8 cellular contexts compared by ENCODE assay signal in genomic region chr12:122793685-122794106, GRCh38. TPM values are rescaled to one million over a fixed set of nuclear protein-coding genes. Genes with fewer than 3 reads are reported as not detected.
DNase-seq lines count a peak whose midpoint lies in the region; ATAC-seq, FAIRE-seq and TF ChIP-seq lines count a peak whose summit lies in the region.

No MANE protein-coding gene starts in this region.

- H3K27ac Mint-ChIP-seq in naive B cell: peak overlapping the region in 1 of 6 donors; percentile 32

- no peaks in the 10 kb centered on the region for H3K36me3 Mint-ChIP-seq in naive B cell

- no peaks in the 10 kb centered on the region for H4K20me1 ChIP-seq in endothelial cell of umbilical vein (replicated peaks; ENCODE audit: control insufficient read depth, extremely low read depth, insufficient read depth, low read length)

- peaks cover 0 to 5% (median 0%) of the 10 kb centered on the region in 3 donors for H3K4me1 Mint-ChIP-seq in naive B cell

- H3K27me3 Mint-ChIP-seq in naive B cell: no peaks in the 10 kb centered on the region

- CTCF ChIA-PET in endothelial cell of umbilical vein (lab: Charles Lee): interaction anchor here (0.5 to 4.4 kb wide), 49 partner anchors 9 to 445 kb away, joined by 3 to 58 read pairs (median 7); partner anchors contain the start of genes ABCB9, ARL6IP4, DENR and RSRC2

- DNase-seq in activated CD4-positive, alpha-beta T cell treated with anti-CD3 and anti-CD28 coated beads, Interleukin-2, amount 50 U/mL, for 24 hours (ENCODE audit: low read depth in 1 of 2, low spot score in 1 of 2): peak; percentile 5 to 21
- no peak for DNase-seq in activated CD4-positive, alpha-beta T cell treated with anti-CD3 and anti-CD28 coated beads for 1 hour
- DNase-seq in LNCaP clone FGC (ENCODE audit: low read depth): peak; percentile 37
- peak; percentile 19 for DNase-seq in SHP77 treated with DMSO at 0.1 percent for 48 hours (lab: John Stamatoyannopoulos, UW)
- DNase-seq in endothelial cell of umbilical vein (ENCODE audit: low read depth, low spot score): peak; percentile 75
- DNase-seq in naive B cell: peak; percentile 62

- H3K4me3 ChIP-seq in LNCaP clone FGC (ENCODE audit: low read depth, low read length) (no peak overlapping the region), endothelial cell of umbilical vein (replicated peaks in 1 of 3; ENCODE audit: insufficient read depth in 1 of 3, low read depth in 1 of 3, low read length in 3 of 3) (no peak overlapping the region)

- H2AFZ ChIP-seq in endothelial cell of umbilical vein (ENCODE audit: low read depth, low read length): peak overlapping the region; percentile 69

- TF ChIP-seq CTCF in LNCaP clone FGC (IDR thresholded peaks at IDR 0.05; ENCODE audit: control insufficient read depth, extremely low read depth, insufficient read depth) (peak; percentile 64), endothelial cell of umbilical vein (IDR thresholded peaks at IDR 0.05; ENCODE audit: extremely low read depth in 1 of 2, insufficient read depth in 1 of 2, low read depth in 1 of 2, low read length in 2 of 2) (peak; percentile 41 to 57)

- no peaks in the 10 kb centered on the region for H3K36me3 ChIP-seq in endothelial cell of umbilical vein (ENCODE audit: control insufficient read depth in 2 of 2, extremely low read depth in 1 of 2, insufficient read depth in 2 of 2, low read length in 2 of 2)

- no peaks in the 10 kb centered on the region for H3K9me1 ChIP-seq in endothelial cell of umbilical vein (replicated peaks; ENCODE audit: control insufficient read depth, extremely low read depth, insufficient read depth, low read length)

- H3K9me3 ChIP-seq in endothelial cell of umbilical vein (replicated peaks; ENCODE audit: control insufficient read depth, insufficient read depth, low read length): no peaks in the 10 kb centered on the region

- intact Hi-C loops in endothelial cell of umbilical vein (cut with micrococcal nuclease): loop anchor here (1.0 to 5.0 kb wide), 3 partner anchors 59 to 159 kb away; no protein-coding TSS in a partner anchor

- peak; percentile 81 for FAIRE-seq in endothelial cell of umbilical vein (lab: Jason Lieb, UNC)

- H3K4me3 Mint-ChIP-seq in naive B cell: no peak overlapping the region

- H3K79me2 ChIP-seq in endothelial cell of umbilical vein (ENCODE audit: control insufficient read depth, insufficient read depth, low read length): no peaks in the 10 kb centered on the region

- H3K4me1 ChIP-seq in endothelial cell of umbilical vein (ENCODE audit: control insufficient read depth, extremely low read depth, insufficient read depth, low read length): no peaks in the 10 kb centered on the region

- H3K4me2 ChIP-seq in endothelial cell of umbilical vein (ENCODE audit: insufficient read depth, low read length): no peak overlapping the region

- H3K9ac ChIP-seq in endothelial cell of umbilical vein (replicated peaks; ENCODE audit: extremely low read depth, insufficient read depth, low read length): no peak overlapping the region

- no peak for TF ChIP-seq POLR2A in endothelial cell of umbilical vein (IDR thresholded peaks at IDR 0.05; ENCODE audit: low read depth, low read length)

- H3K9me3 Mint-ChIP-seq in naive B cell: no peaks in the 10 kb centered on the region

- dilution Hi-C loops in endothelial cell of umbilical vein (cut with MboI; ENCODE audit: extremely low pct_ligation_motif_present, low sequenced_read_pairs): no loop called here

- H3K27me3 ChIP-seq in endothelial cell of umbilical vein (ENCODE audit: control insufficient read depth in 2 of 2, insufficient read depth in 2 of 2, low read length in 2 of 2): no peaks in the 10 kb centered on the region

- BruUV-seq in endothelial cell of umbilical vein (replicated peaks; lab: Mats Ljungman, UMichigan): no TSS peak

- H3K27ac ChIP-seq in endothelial cell of umbilical vein (ENCODE audit: insufficient read depth, low read depth, low read length): no peak overlapping the region

- ATAC-seq in naive B cell (ENCODE audit: low read depth in 2 of 2) (peak; percentile 67 to 80), GM18519 (IDR thresholded peaks at IDR 0.05; ENCODE audit: low FRiP score, unreplicated experiment) (no peak), HG02678 (IDR thresholded peaks at IDR 0.05; ENCODE audit: unreplicated experiment) (no peak)

- POLR2A ChIA-PET in endothelial cell of umbilical vein (lab: Charles Lee): no interaction called here

TF ChIP-seq in endothelial cell of umbilical vein, 7 proteins besides CTCF, POLR2A, EP300 and RAD21:
- TF ChIP-seq MYC (IDR thresholded peaks at IDR 0.05; ENCODE audit: low read depth, low read length): no peak
- no peak for TF ChIP-seq EZH2 (IDR thresholded peaks at IDR 0.05; ENCODE audit: borderline replicate concordance, low read depth, low read length, severe bottlenecking)
- TF ChIP-seq GATA2 (IDR thresholded peaks at IDR 0.05; ENCODE audit: insufficient read depth, insufficient read length, low read depth, low read length): no peak
- no peak for TF ChIP-seq MAX (IDR thresholded peaks at IDR 0.05; ENCODE audit: insufficient read depth, insufficient read length)
- TF ChIP-seq JUN (IDR thresholded peaks at IDR 0.05; ENCODE audit: borderline replicate concordance, insufficient read depth, insufficient read length, low read depth): no peak
- TF ChIP-seq POLR2AphosphoS5 (IDR thresholded peaks at IDR 0.05; ENCODE audit: insufficient read depth, low read depth, low read length): no peak
- no peak for TF ChIP-seq FOS (IDR thresholded peaks at IDR 0.05; ENCODE audit: borderline replicate concordance, insufficient read depth, low read length)

RNA-seq across cellular contexts. Expression of gene CCDC62, which starts 19.3 kb away (rescaled TPM):
- total RNA-seq in endothelial cell of umbilical vein: 0.32 and 0.40 TPM in 2 replicates
- 0.05 and 0.14 TPM in 2 replicates for polyA plus RNA-seq in endothelial cell of umbilical vein
- polyA plus RNA-seq in endothelial cell of umbilical vein (2011; cell fraction: cytosol; rRNA removed): 0.12 and 0.17 TPM in 2 replicates
- 0.47 and 0.78 TPM in 2 replicates for polyA plus RNA-seq in endothelial cell of umbilical vein (2011; cell fraction: nucleus; rRNA removed)
- 0.24 and 0.31 TPM in 2 replicates for polyA plus RNA-seq in endothelial cell of umbilical vein (2012)
- polyA minus RNA-seq in endothelial cell of umbilical vein: 0.11 TPM in 1 of 2 replicates, not detected in the other
- polyA minus RNA-seq in endothelial cell of umbilical vein (2011; cell fraction: cytosol; rRNA and poly(A)+ RNA removed): 1.1 TPM
- 0.48 and 0.58 TPM in 2 replicates for polyA minus RNA-seq in endothelial cell of umbilical vein (2011; cell fraction: nucleus; rRNA and poly(A)+ RNA removed)
- 1 to 10 TPM in 3 of 6 donors, under 1 TPM in 2, not detected in 1; 0.19 to 1.8 (median 1.2) TPM for polyA plus RNA-seq in naive B cell (ENCODE audit: low read depth in 6 of 6)

RNA-seq across cellular contexts. Expression of gene DENR, which starts 41.1 kb away (rescaled TPM):
- 66.5 and 70.3 TPM in 2 replicates for total RNA-seq in endothelial cell of umbilical vein
- polyA plus RNA-seq in endothelial cell of umbilical vein (20.3 and 25.8 TPM in 2 replicates), naive B cell (ENCODE audit: low read depth in 6 of 6) (100 to 1,000 TPM in 1 of 6 donors, 10 to 100 TPM in 5; 67.0 to 103 (median 79.7) TPM)
- 25.4 and 27.2 TPM in 2 replicates for polyA plus RNA-seq in endothelial cell of umbilical vein (2011; cell fraction: cytosol; rRNA removed)
- polyA plus RNA-seq in endothelial cell of umbilical vein (2011; cell fraction: nucleus; rRNA removed): 19.6 and 28.4 TPM in 2 replicates
- 47.4 and 66.3 TPM in 2 replicates for polyA plus RNA-seq in endothelial cell of umbilical vein (2012)
- 19.9 and 25.6 TPM in 2 replicates for polyA minus RNA-seq in endothelial cell of umbilical vein
- polyA minus RNA-seq in endothelial cell of umbilical vein (2011; cell fraction: cytosol; rRNA and poly(A)+ RNA removed): 16.8 TPM
- 13.8 and 16.6 TPM in 2 replicates for polyA minus RNA-seq in endothelial cell of umbilical vein (2011; cell fraction: nucleus; rRNA and poly(A)+ RNA removed)

RNA-seq across cellular contexts. Expression of gene HIP1R, which starts 41.6 kb away (rescaled TPM):
- 122 and 136 TPM in 2 replicates for total RNA-seq in endothelial cell of umbilical vein
- polyA plus RNA-seq in endothelial cell of umbilical vein: 110 and 111 TPM in 2 replicates
- polyA plus RNA-seq in endothelial cell of umbilical vein (2011; cell fraction: cytosol; rRNA removed): 44.3 and 60.5 TPM in 2 replicates
- polyA plus RNA-seq in endothelial cell of umbilical vein (2011; cell fraction: nucleus; rRNA removed): 563 and 679 TPM in 2 replicates
- polyA plus RNA-seq in endothelial cell of umbilical vein (2012): 54.9 and 77.2 TPM in 2 replicates
- polyA minus RNA-seq in endothelial cell of umbilical vein: 162 and 203 TPM in 2 replicates
- polyA minus RNA-seq in endothelial cell of umbilical vein (2011; cell fraction: cytosol; rRNA and poly(A)+ RNA removed): 11.3 TPM
- 132 and 165 TPM in 2 replicates for polyA minus RNA-seq in endothelial cell of umbilical vein (2011; cell fraction: nucleus; rRNA and poly(A)+ RNA removed)
- 10 to 100 TPM; 33.8 to 91.3 (median 38.4) TPM for polyA plus RNA-seq in naive B cell (ENCODE audit: low read depth in 6 of 6)

Comparison
In these comparisons a context has a peak if more than half of its experiments do, and no peak if none do; other contexts are left out.
1. ATAC-seq: peak in naive B cell (2 of 2); none in GM18519 (single experiment) and HG02678 (single experiment).